8 cellular contexts compared by ENCODE assay signal in genomic region chr17:77372444-77373297, GRCh38.
DNase-seq lines count a peak whose midpoint lies in the region; ATAC-seq and TF ChIP-seq lines count a peak whose summit lies in the region.

No MANE protein-coding gene starts in this region.

- H3K27ac ChIP-seq in mucosa of rectum (ENCODE audit: low read depth in 2 of 2, low read length in 2 of 2) = peak overlapping the region; percentile 74 to 89
- H3K27ac ChIP-seq in thoracic aorta = peak overlapping the region; percentile 93 to 94

- H3K27me3 ChIP-seq in mucosa of rectum (ENCODE audit: control insufficient read depth in 2 of 2, insufficient read depth in 2 of 2, low read length in 2 of 2) (no peaks in the 10 kb centered on the region), thoracic aorta (replicated peaks; ENCODE audit: insufficient read depth) (no peaks in the 10 kb centered on the region)

- H3K9ac ChIP-seq in mucosa of rectum (ENCODE audit: low read depth in 1 of 2, low read length in 2 of 2) = peak overlapping the region; percentile 67 to 74

- no peak for TF ChIP-seq CTCF in thoracic aorta (IDR thresholded peaks at IDR 0.05)

- peak; percentile 65 for ATAC-seq in HG02588 (IDR thresholded peaks at IDR 0.05; ENCODE audit: unreplicated experiment)
- peak; percentile 41 for ATAC-seq in esophagus mucosa
- ATAC-seq in thoracic aorta (ENCODE audit: insufficient number of reproducible peaks, low FRiP score, low read depth) = peak; percentile 17

- H3K4me1 ChIP-seq in mucosa of rectum (ENCODE audit: control insufficient read depth in 2 of 2, insufficient read depth in 2 of 2, low read length in 2 of 2) (peaks cover 33 to 42% of the 10 kb centered on the region in 2 donors), thoracic aorta (ENCODE audit: control insufficient read depth in 1 of 2, low read depth in 2 of 2) (peaks cover 42 to 56% of the 10 kb centered on the region in 2 donors)

- peak overlapping the region; percentile 58 to 72 for H3K4me3 ChIP-seq in mucosa of rectum (ENCODE audit: low read length in 2 of 2)
- peak overlapping the region; percentile 91 for H3K4me3 ChIP-seq in thoracic aorta

- H3K36me3 ChIP-seq in mucosa of rectum (ENCODE audit: control insufficient read depth in 2 of 2, insufficient read depth in 2 of 2, low read length in 2 of 2) (no peaks in the 10 kb centered on the region), thoracic aorta (no peaks in the 10 kb centered on the region)

- H3K9me3 ChIP-seq in mucosa of rectum (ENCODE audit: control insufficient read depth in 2 of 2, low read length in 2 of 2) (no peaks in the 10 kb centered on the region), thoracic aorta (no peaks in the 10 kb centered on the region)

- peak; percentile 88 for DNase-seq in EL
- peak; percentile 79 to 90 for DNase-seq in NCI-H524 (lab: John Stamatoyannopoulos, UW)
- DNase-seq in activated T-cell treated with anti-CD3 and anti-CD28 coated beads, Interleukin-2, amount 50 U/mL, for 1 hour = peak; percentile 69
- DNase-seq in thoracic aorta (ENCODE audit: low spot score) = no peak
- no peak for DNase-seq in SHP77 (lab: John Stamatoyannopoulos, UW)

Comparison
In these comparisons a context has a peak if more than half of its experiments do, and no peak if none do; other contexts are left out.
1. DNase-seq: peak in EL (single experiment), NCI-H524 (2 of 2) and activated T-cell treated with anti-CD3 and anti-CD28 coated beads, Interleukin-2, amount 50 U/mL, for 1 hour (single experiment); none in thoracic aorta (single experiment) and SHP77 (0 of 2).
2. Peak in every context shown above with its lines, with median percentiles within 50 percentile points of each other: ATAC-seq.